In the genomic region with DNA sequence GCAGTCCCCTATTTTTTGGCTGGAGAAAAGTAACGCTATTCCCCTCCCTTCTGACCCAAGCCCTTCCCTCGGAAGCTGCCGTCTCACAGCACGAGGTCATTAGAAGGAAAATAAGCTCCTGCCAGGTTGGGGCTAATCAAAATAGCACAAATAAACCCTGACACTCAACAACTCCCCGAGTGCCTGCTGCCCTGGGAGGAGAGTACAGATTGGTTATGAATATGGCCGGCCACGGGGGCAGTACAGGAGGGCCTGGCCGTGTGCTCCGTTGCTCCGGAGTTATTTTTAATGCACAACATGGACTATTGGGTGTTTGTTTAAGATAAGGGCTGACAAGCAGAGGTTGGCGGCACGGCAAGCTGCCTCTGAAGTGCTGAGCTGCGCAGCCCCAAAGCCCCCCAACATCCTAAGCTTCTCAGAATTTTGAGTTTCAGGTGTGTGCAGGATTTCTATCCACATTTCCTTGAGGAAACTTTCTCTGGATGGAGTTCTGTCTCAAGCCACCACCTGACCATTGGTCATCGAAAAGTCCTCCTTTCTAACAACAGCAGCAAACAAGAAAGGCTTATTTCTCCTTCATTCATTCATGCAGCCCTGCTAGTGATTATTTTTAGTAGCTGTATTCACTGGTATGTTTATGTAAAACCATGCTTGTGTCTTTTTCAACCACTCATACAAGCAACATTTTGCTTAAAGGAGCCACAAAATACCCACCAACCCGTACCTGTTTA, we compare ENCODE assay signal across 17 cellular contexts. TPM values are rescaled to one million over a fixed set of nuclear protein-coding genes. Genes with fewer than 3 reads are reported as not detected.
DNase-seq lines count a peak whose midpoint lies in the region; ATAC-seq and TF ChIP-seq lines count a peak whose summit lies in the region.
"Had no signal": no experiment of that assay in that cellular context is flagged by ENCODE, and none has a peak within 500 bp of the region (broad histone marks: within the 10 kb centered on the region; RNA-seq: fewer than 3 reads in every experiment).

No MANE protein-coding gene starts in this region.

- DNase-seq in ELF-1 (ENCODE audit: low read depth, low spot score) (peak; percentile 61), HuH-7 (ENCODE audit: low spot score) (peak; percentile 4), glutamatergic neuron (no peak), left lobe of liver (ENCODE audit: low spot score) (no peak), MCF 10A (ENCODE audit: unreplicated experiment) (no peak), GM20000 (ENCODE audit: low spot score) (no peak), omental fat pad (ENCODE audit: low spot score) (no peak)
- DNase-seq: activated CD4-positive, alpha-beta T cell treated with anti-CD3 and anti-CD28 coated beads, Interleukin-2, amount 50 U/mL, for 4 hours; CD4-positive, alpha-beta memory T cell; dermis blood vessel endothelial cell; nucleus accumbens; stimulated activated CD4-positive, alpha-beta T cell treated with anti-CD3 and anti-CD28 coated beads, Interleukin-2, amount 100 ng/mL, for 24 hours had no signal

- peak overlapping the region; percentile 26 for H3K4me3 Mint-ChIP-seq in glutamatergic neuron (ENCODE audit: unreplicated experiment)
- no peak overlapping the region for H3K4me3 Mint-ChIP-seq in MCF 10A (ENCODE audit: unreplicated experiment)
- H3K4me3 Mint-ChIP-seq: activated naive CD4-positive, alpha-beta T cell treated with anti-CD3 and anti-CD28 coated beads, Interleukin-2, amount 50 U/mL, for 24 hours; CD4-positive, alpha-beta memory T cell had no signal

- BruUV-seq in MCF 10A (replicated peaks; lab: Mats Ljungman, UMichigan): no TSS peak

- H3K36me3 Mint-ChIP-seq in glutamatergic neuron (ENCODE audit: unreplicated experiment): peaks cover 5% of the 10 kb centered on the region
- no peaks in the 10 kb centered on the region for H3K36me3 Mint-ChIP-seq in MCF 10A (ENCODE audit: insufficient read depth, unreplicated experiment)
- H3K36me3 Mint-ChIP-seq: activated naive CD4-positive, alpha-beta T cell treated with anti-CD3 and anti-CD28 coated beads, Interleukin-2, amount 50 U/mL, for 24 hours; CD4-positive, alpha-beta memory T cell had no signal

- TF ChIP-seq CTCF in glutamatergic neuron (IDR thresholded peaks at IDR 0.05; ENCODE audit: partially characterized antibody, unreplicated experiment) (no peak), MCF 10A (IDR thresholded peaks at IDR 0.05; ENCODE audit: unreplicated experiment) (no peak), GM20000 (IDR thresholded peaks at IDR 0.05; ENCODE audit: extremely low read depth, missing control alignments) (no peak), omental fat pad (IDR thresholded peaks at IDR 0.05) (no peak)

- POLR2A ChIA-PET in MCF 10A (lab: Yijun Ruan, JAX): interaction anchor here (0.7 kb wide), 1 partner anchor 9 kb away, joined by 3 read pairs; no protein-coding TSS in a partner anchor

- CTCF ChIA-PET in MCF 10A (lab: Yijun Ruan, JAX): interaction anchor here (0.6 to 1.6 kb wide), 3 partner anchors 22 to 292 kb away, joined by 3 read pairs; no protein-coding TSS in a partner anchor

- H3K27ac Mint-ChIP-seq in glutamatergic neuron (ENCODE audit: unreplicated experiment) (peak overlapping the region; percentile 95), MCF 10A (ENCODE audit: low read depth, unreplicated experiment) (no peak overlapping the region)
- H3K27ac Mint-ChIP-seq: activated naive CD4-positive, alpha-beta T cell treated with anti-CD3 and anti-CD28 coated beads, Interleukin-2, amount 50 U/mL, for 24 hours; CD4-positive, alpha-beta memory T cell had no signal

- intact Hi-C loops in MCF 10A (cut with micrococcal nuclease): no loop called here

- H3K9me3 Mint-ChIP-seq in glutamatergic neuron (ENCODE audit: unreplicated experiment) (peaks cover 11% of the 10 kb centered on the region), MCF 10A (ENCODE audit: unreplicated experiment) (no peaks in the 10 kb centered on the region)

- peaks cover 50% of the 10 kb centered on the region for H3K4me1 Mint-ChIP-seq in glutamatergic neuron (ENCODE audit: low read depth, unreplicated experiment)
- no peaks in the 10 kb centered on the region for H3K4me1 Mint-ChIP-seq in MCF 10A (ENCODE audit: insufficient read depth, unreplicated experiment)
- H3K4me1 Mint-ChIP-seq: activated naive CD4-positive, alpha-beta T cell treated with anti-CD3 and anti-CD28 coated beads, Interleukin-2, amount 50 U/mL, for 24 hours; CD4-positive, alpha-beta memory T cell had no signal

- ATAC-seq in left lobe of liver (peak; percentile 49), HG03460 (IDR thresholded peaks at IDR 0.05; ENCODE audit: unreplicated experiment) (no peak), omental fat pad (ENCODE audit: low FRiP score) (no peak)
- ATAC-seq: esophagus mucosa had no signal

- H3K27me3 Mint-ChIP-seq in glutamatergic neuron (ENCODE audit: unreplicated experiment) (peaks cover 8% of the 10 kb centered on the region), MCF 10A (ENCODE audit: insufficient read depth, unreplicated experiment) (peaks cover 100% of the 10 kb centered on the region)

RNA-seq across cellular contexts. Expression of a gene that starts 58.7 kb away (rescaled TPM):
- total RNA-seq in glutamatergic neuron (ENCODE audit: unreplicated experiment) (31.2 TPM), left lobe of liver (not detected), MCF 10A (2022) (not detected in 2 replicates), omental fat pad (not detected)
- total RNA-seq: CD4-positive, alpha-beta memory T cell; dermis blood vessel endothelial cell; esophagus mucosa; kidney epithelial cell; vagina had no signal

Comparison
In these comparisons a context has a peak if more than half of its experiments do, and no peak if none do; other contexts are left out.
1. DNase-seq: peak in ELF-1 (single experiment) and HuH-7 (single experiment); none in glutamatergic neuron (single experiment), left lobe of liver (single experiment), MCF 10A (single experiment), GM20000 (single experiment) and omental fat pad (single experiment).
2. RNA of a gene that starts 58.7 kb away (total RNA-seq): 31.2 TPM in glutamatergic neuron (single experiment); not detected in left lobe of liver (single experiment), not detected in MCF 10A and not detected in omental fat pad; every median in the first group is over 10 times any median in the second.